ENCODE assay signal across 34 cellular contexts in genomic region chr6:33483678-33484077, GRCh38.
"Had no signal": no experiment of that assay in that cellular context is flagged by ENCODE, and none has a peak within 500 bp of the region (broad histone marks: within the 10 kb centered on the region; RNA-seq: fewer than 3 reads in every experiment).

No MANE protein-coding gene starts in this region.

- H3K4me3 ChIP-seq: MG63 had no signal

- H3K27me3 ChIP-seq: MG63 had no signal

- DNase-seq: Karpas-422, Kasumi-1, MG63, MM.1S, MV-4-11, NCI-H1048, NCI-H1092, NCI-H1092 treated with DMSO at 0.1 percent for 48 hours, NCI-H1105, NCI-H1105 treated with DMSO at 0.1 percent for 48 hours, NCI-H1417, NCI-H1417 treated with DMSO at 0.1 percent for 48 hours, NCI-H1436, NCI-H1436 treated with DMSO at 0.1 percent for 48 hours, NCI-H146, NCI-H1694, NCI-H1694 treated with DMSO at 0.1 percent for 48 hours, NCI-H187, NCI-H187 treated with DMSO at 0.1 percent for 48 hours, NCI-H1930, NCI-H2029, NCI-H2029 treated with DMSO at 0.1 percent for 48 hours, NCI-H2081, NCI-H2081 treated with DMSO at 0.1 percent for 48 hours, NCI-H2107, NCI-H2171, NCI-H2171 treated with DMSO at 0.1 percent for 48 hours, NCI-H2227 treated with DMSO at 0.1 percent for 48 hours, NCI-H226, NCI-H345, NCI-H446, NCI-H446 treated with DMSO at 0.1 percent for 48 hours, NCI-H510A, NCI-H510A treated with DMSO at 0.1 percent for 48 hours had no signal

- H3K9me3 ChIP-seq: MG63 had no signal

- H3K36me3 ChIP-seq: MG63 had no signal
